In genomic region chr1:148263128-148263905, GRCh38 we compare ENCODE assay signal across 8 cellular contexts.
DNase-seq lines count a peak whose midpoint lies in the region; ATAC-seq and TF ChIP-seq lines count a peak whose summit lies in the region.

No MANE protein-coding gene starts in this region.

- TF ChIP-seq CTCF in GM06990 (IDR thresholded peaks at IDR 0.05; ENCODE audit: insufficient read depth, low read length, poor library complexity, severe bottlenecking) (no peak), endodermal cell (conservative IDR thresholded peaks at IDR 0.05) (no peak)

- H3K9me3 ChIP-seq in endodermal cell (ENCODE audit: control insufficient read depth, low read length), result no peaks in the 10 kb centered on the region

- peak overlapping the region; percentile 88 for H3K9ac ChIP-seq in endodermal cell (ENCODE audit: extremely low read depth, low read length, poor library complexity, severe bottlenecking)

- ATAC-seq in HG02588 (IDR thresholded peaks at IDR 0.05; ENCODE audit: unreplicated experiment), result peak; percentile 72

- H3K27ac ChIP-seq in endodermal cell (ENCODE audit: low read depth, low read length), result peak overlapping the region; percentile 92

- no peaks in the 10 kb centered on the region for H3K4me1 ChIP-seq in endodermal cell (ENCODE audit: control insufficient read depth, insufficient read depth, low read length)

- peak; percentile 79 for DNase-seq in GM06990 (ENCODE audit: extremely low read depth, insufficient read length)
- DNase-seq in NCI-H446 treated with DMSO at 0.1 percent for 48 hours (lab: John Stamatoyannopoulos, UW), result peak; percentile 46
- peak; percentile 89 for DNase-seq in activated CD8-positive, alpha-beta memory T cell treated with anti-CD3 and anti-CD28 coated beads for 24 hours
- peak; percentile 95 for DNase-seq in endodermal cell
- peak; percentile 38 for DNase-seq in midbrain (lab: John Stamatoyannopoulos, UW)
- DNase-seq in stimulated activated CD8-positive, alpha-beta memory T cell treated with anti-CD3 and anti-CD28 coated beads, Interleukin-4, amount 100 ng/mL, for 1 hour (ENCODE audit: low read depth in 2 of 2, low spot score in 1 of 2), result peak; percentile 15 to 24
- no peak for DNase-seq in NCI-H1436 (lab: John Stamatoyannopoulos, UW)

- peak overlapping the region; percentile 66 for H3K4me3 Mint-ChIP-seq in endodermal cell

- H3K36me3 Mint-ChIP-seq in endodermal cell (ENCODE audit: low read depth), result no peaks in the 10 kb centered on the region

- no peaks in the 10 kb centered on the region for H3K27me3 ChIP-seq in GM06990 (replicated peaks; ENCODE audit: control insufficient read depth, insufficient read depth, low read length)
- H3K27me3 ChIP-seq in endodermal cell (ENCODE audit: control insufficient read depth, insufficient read depth, low read length, poor library complexity, severe bottlenecking), result no peaks in the 10 kb centered on the region

- peaks cover 1% of the 10 kb centered on the region for H3K27me3 Mint-ChIP-seq in endodermal cell (ENCODE audit: insufficient read depth)

- H3K4me3 ChIP-seq in GM06990 (replicated peaks; ENCODE audit: low read depth, low read length), result peak overlapping the region; percentile 60
- peak overlapping the region; percentile 85 for H3K4me3 ChIP-seq in endodermal cell (ENCODE audit: low read length)

- no peaks in the 10 kb centered on the region for H3K9me3 Mint-ChIP-seq in endodermal cell

- WGBS in endodermal cell (ENCODE audit: insufficient coverage in 1 of 2, insufficient read length in 1 of 2), 2 experiments, result 1 to 2% methylated on average over 28 to 43 of the region's 43 CpGs

- H3K36me3 ChIP-seq in GM06990 (ENCODE audit: control insufficient read depth, insufficient read depth, low read length) (no peaks in the 10 kb centered on the region), endodermal cell (ENCODE audit: control insufficient read depth, insufficient read depth, low read length) (no peaks in the 10 kb centered on the region)

- H3K4me1 Mint-ChIP-seq in endodermal cell, result no peaks in the 10 kb centered on the region

- peak overlapping the region; percentile 100 for H3K27ac Mint-ChIP-seq in endodermal cell
